Comparison of ENCODE assay signal across 10 cellular contexts in the genomic region with DNA sequence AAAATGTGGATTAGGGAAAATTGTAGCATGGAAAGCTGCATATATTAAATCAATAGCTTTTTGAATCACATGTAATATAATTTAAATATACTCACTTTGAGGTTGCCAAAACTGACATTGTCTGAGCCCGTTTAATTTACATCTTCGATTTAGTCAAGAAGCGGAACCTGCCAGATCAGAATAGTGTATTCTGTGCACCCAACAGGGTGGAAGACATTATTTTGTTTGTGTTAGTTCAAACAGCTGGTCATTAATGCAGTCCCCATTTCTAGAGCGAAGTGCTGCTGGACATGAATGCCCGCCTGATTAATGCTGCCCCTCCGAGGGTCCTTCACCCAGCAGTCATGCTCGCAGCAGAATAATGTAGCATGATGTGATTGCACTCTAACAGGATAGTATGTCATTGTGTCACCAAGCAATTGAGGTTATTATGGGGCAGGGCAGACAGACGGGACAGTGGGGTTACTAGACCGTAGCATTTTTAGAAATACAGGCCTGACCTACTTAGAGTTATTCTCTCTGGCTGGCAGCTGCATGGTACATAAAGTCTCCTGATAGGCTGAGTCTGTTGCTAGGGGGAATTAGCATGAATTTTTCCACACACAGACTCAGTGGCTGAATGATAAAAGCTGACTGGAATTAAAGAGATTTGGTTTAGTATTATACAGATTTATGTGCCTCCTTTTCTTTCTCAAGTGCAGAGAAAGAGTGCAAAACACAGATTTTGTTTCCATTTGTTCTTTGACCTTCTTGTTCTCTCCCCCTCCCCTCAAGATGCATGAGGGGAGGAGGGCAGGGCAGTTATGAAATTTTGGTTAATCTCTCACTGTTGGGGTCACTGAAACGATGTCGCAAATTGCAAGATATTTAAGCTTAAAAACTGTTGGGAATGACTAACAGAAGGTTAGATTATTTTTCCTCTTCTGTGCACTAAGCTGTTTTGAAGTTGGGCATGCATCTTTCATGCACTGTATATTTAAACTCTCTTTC.
DNase-seq lines count a peak whose midpoint lies in the region; ATAC-seq and TF ChIP-seq lines count a peak whose summit lies in the region.
"Had no signal": no experiment of that assay in that cellular context is flagged by ENCODE, and none has a peak within 500 bp of the region (broad histone marks: within the 10 kb centered on the region; RNA-seq: fewer than 3 reads in every experiment).

No MANE protein-coding gene starts in this region.

- DNase-seq in COLO668 (lab: John Stamatoyannopoulos, UW; ENCODE audit: unreplicated experiment) = peak; percentile 37
- peak; percentile 69 to 92 for DNase-seq in NCI-H2081 (lab: John Stamatoyannopoulos, UW)
- DNase-seq in choroid plexus epithelial cell (ENCODE audit: low read depth) = peak; percentile 76
- DNase-seq in naive thymus-derived CD4-positive, alpha-beta T cell = no peak
- no peak for DNase-seq in GM20000 (ENCODE audit: low spot score)
- DNase-seq: sigmoid colon had no signal

- peak overlapping the region in 4 of 9 donors; percentile 70 to 95 (median 92) for H3K27ac Mint-ChIP-seq in naive thymus-derived CD4-positive, alpha-beta T cell

- H3K4me3 ChIP-seq in choroid plexus epithelial cell (ENCODE audit: low read depth, low read length) = no peak overlapping the region
- H3K4me3 ChIP-seq in naive thymus-derived CD4-positive, alpha-beta T cell (ENCODE audit: low read length) = no peak overlapping the region
- H3K4me3 ChIP-seq: sigmoid colon had no signal

- POLR2A ChIA-PET in naive thymus-derived CD4-positive, alpha-beta T cell (lab: Charles Lee) = no interaction called here

- ATAC-seq in naive thymus-derived CD4-positive, alpha-beta T cell = no peak
- no peak for ATAC-seq in HG02973 (IDR thresholded peaks at IDR 0.05; ENCODE audit: unreplicated experiment)
- no peak for ATAC-seq in GM19351 (IDR thresholded peaks at IDR 0.05; ENCODE audit: unreplicated experiment)
- no peak for ATAC-seq in HG02970 (IDR thresholded peaks at IDR 0.05; ENCODE audit: low FRiP score, unreplicated experiment)

- H3K36me3 Mint-ChIP-seq in naive thymus-derived CD4-positive, alpha-beta T cell = no peaks in the 10 kb centered on the region

- intact Hi-C loops in naive thymus-derived CD4-positive, alpha-beta T cell (cut with micrococcal nuclease) = loop anchor here (2.0 to 5.0 kb wide), 2 partner anchors 551 to 552 kb away; no protein-coding TSS in a partner anchor

- H3K9me3 Mint-ChIP-seq in naive thymus-derived CD4-positive, alpha-beta T cell = peaks cover 0 to 5% (median 0%) of the 10 kb centered on the region in 11 donors

- H3K27ac ChIP-seq in naive thymus-derived CD4-positive, alpha-beta T cell (ENCODE audit: low read depth, low read length) = peak overlapping the region; percentile 34

- no peaks in the 10 kb centered on the region for H3K9me3 ChIP-seq in naive thymus-derived CD4-positive, alpha-beta T cell (ENCODE audit: control insufficient read depth in 2 of 3, low read length in 3 of 3)
- H3K9me3 ChIP-seq: sigmoid colon had no signal

- peaks cover 5 to 36% (median 24%) of the 10 kb centered on the region in 7 donors for H3K4me1 Mint-ChIP-seq in naive thymus-derived CD4-positive, alpha-beta T cell
- H3K4me1 Mint-ChIP-seq: central memory CD8-positive, alpha-beta T cell had no signal

- H3K36me3 ChIP-seq in naive thymus-derived CD4-positive, alpha-beta T cell (ENCODE audit: control insufficient read depth in 2 of 3, insufficient read depth in 3 of 3, low read length in 3 of 3) = no peaks in the 10 kb centered on the region
- H3K36me3 ChIP-seq: sigmoid colon had no signal

- peaks cover 0 to 5% of the 10 kb centered on the region in 2 donors for H3K4me1 ChIP-seq in naive thymus-derived CD4-positive, alpha-beta T cell (ENCODE audit: control insufficient read depth in 2 of 2, insufficient read depth in 2 of 2, low read length in 2 of 2)

- H3K27me3 Mint-ChIP-seq in naive thymus-derived CD4-positive, alpha-beta T cell = peaks cover 24 to 41% (median 29%) of the 10 kb centered on the region in 5 donors

- no peak for TF ChIP-seq CTCF in choroid plexus epithelial cell (conservative IDR thresholded peaks at IDR 0.05; ENCODE audit: low read depth, low read length)
- TF ChIP-seq CTCF in GM20000 (IDR thresholded peaks at IDR 0.05; ENCODE audit: extremely low read depth, missing control alignments) = no peak

- H3K4me3 Mint-ChIP-seq in naive thymus-derived CD4-positive, alpha-beta T cell = peak overlapping the region in 4 of 10 donors; percentile 30 to 90 (median 50)
- H3K4me3 Mint-ChIP-seq: central memory CD8-positive, alpha-beta T cell had no signal

- H3K27me3 ChIP-seq in naive thymus-derived CD4-positive, alpha-beta T cell (ENCODE audit: control insufficient read depth in 2 of 2, insufficient read depth in 2 of 2, low read length in 2 of 2) = no peaks in the 10 kb centered on the region
- H3K27me3 ChIP-seq: sigmoid colon had no signal

- CTCF ChIA-PET in naive thymus-derived CD4-positive, alpha-beta T cell (lab: Charles Lee) = no interaction called here

Comparison
In these comparisons a context has a peak if more than half of its experiments do, and no peak if none do; other contexts are left out.
1. DNase-seq: peak in COLO668 (single experiment), NCI-H2081 (2 of 2) and choroid plexus epithelial cell (single experiment); none in naive thymus-derived CD4-positive, alpha-beta T cell (0 of 9) and GM20000 (single experiment).